1 cellular context compared by ENCODE assay signal in genomic region chr13:41402695-41403511, GRCh38.
TF ChIP-seq lines count a peak whose summit lies in the region.

No MANE protein-coding gene starts in this region.

TF ChIP-seq in GM12878, 131 proteins besides CTCF, POLR2A, EP300 and RAD21:
- TF ChIP-seq FOXM1 (IDR thresholded peaks at IDR 0.05; ENCODE audit: low read depth, low read length) (no peak), NKRF (conservative IDR thresholded peaks at IDR 0.05) (no peak), EGR1 (IDR thresholded peaks at IDR 0.05; ENCODE audit: borderline replicate concordance in 1 of 2, low read depth in 2 of 2, low read length in 2 of 2) (no peak), CEBPB (IDR thresholded peaks at IDR 0.05; ENCODE audit: borderline replicate concordance in 1 of 2, low read depth in 2 of 2, low read length in 2 of 2) (no peak), SPI1 (IDR thresholded peaks at IDR 0.05; ENCODE audit: borderline replicate concordance, insufficient read depth, low read depth, low read length) (no peak), SREBF1 (IDR thresholded peaks at IDR 0.05; ENCODE audit: low read length) (no peak), USF2 (IDR thresholded peaks at IDR 0.05; ENCODE audit: borderline replicate concordance, low read depth, low read length) (no peak), NFXL1 (IDR thresholded peaks at IDR 0.05; ENCODE audit: borderline replicate concordance) (no peak), FOXK2 (IDR thresholded peaks at IDR 0.05) (no peak), GATAD2B (conservative IDR thresholded peaks at IDR 0.05; ENCODE audit: low read depth) (no peak), POU2F2 (IDR thresholded peaks at IDR 0.05; ENCODE audit: borderline replicate concordance, low read depth, low read length) (no peak)
